ENCODE assay signal across 16 cellular contexts in the genomic region with DNA sequence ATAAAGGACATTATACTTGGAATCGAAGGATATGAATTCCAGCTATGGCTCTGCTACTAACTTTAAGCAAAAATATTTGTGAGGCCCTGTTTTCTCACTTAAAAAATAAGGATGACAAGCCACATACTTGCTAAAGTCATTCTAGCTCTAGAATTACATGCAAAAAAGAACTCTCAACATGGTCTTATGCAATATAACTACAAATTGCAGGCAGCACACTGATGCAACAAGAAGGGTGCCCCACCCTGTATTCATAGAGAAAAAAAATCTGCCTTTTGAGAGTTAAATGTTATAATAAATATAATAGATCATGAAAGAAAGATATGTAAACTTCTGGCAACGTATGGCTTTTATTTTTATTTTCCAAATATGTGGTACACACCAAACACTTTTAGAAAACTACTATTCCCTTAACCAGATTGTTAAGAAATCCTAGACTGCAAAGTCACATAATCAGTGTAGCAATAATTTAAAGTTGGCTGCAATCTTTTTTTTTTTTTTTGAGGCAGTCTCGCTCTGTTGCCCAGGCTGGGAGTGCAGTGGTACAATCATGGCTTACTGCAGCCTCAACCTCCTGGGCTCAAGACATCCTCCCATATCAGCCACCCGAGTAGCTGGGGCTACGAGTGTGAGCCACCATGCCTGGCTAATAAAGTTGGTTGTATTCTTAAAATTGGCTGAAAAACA. TPM values are rescaled to one million over a fixed set of nuclear protein-coding genes. Genes with fewer than 3 reads are reported as not detected.
DNase-seq lines count a peak whose midpoint lies in the region; ATAC-seq and TF ChIP-seq lines count a peak whose summit lies in the region.
"Had no signal": no experiment of that assay in that cellular context is flagged by ENCODE, and none has a peak within 500 bp of the region (broad histone marks: within the 10 kb centered on the region; RNA-seq: fewer than 3 reads in every experiment).

No MANE protein-coding gene starts in this region.

- no peak for TF ChIP-seq CTCF in WTC11 (IDR thresholded peaks at IDR 0.05)
- TF ChIP-seq CTCF in left lung (IDR thresholded peaks at IDR 0.05), result no peak

- intact Hi-C loops in left lung (cut with DNase I), result no loop called here
- intact Hi-C loops in activated T-helper 1 cell treated with anti-CD3 and anti-CD28 coated beads, Interleukin-12 subunit alpha, Interleukin-12 subunit beta, Interleukin-2, Interleukin-4 antibody, amounts not matched to agents 30 ng/mL and 10 ng/mL and 1 ng/mL, durations not matched to agents 14 hours and 24 hours and 36 hours (cut with micrococcal nuclease), result no loop called here

- H3K79me2 ChIP-seq in ACC112 (ENCODE audit: control insufficient read depth, insufficient read depth, low read length, unreplicated experiment), result no peaks in the 10 kb centered on the region

- no peaks in the 10 kb centered on the region for H3K27me3 ChIP-seq in ACC112 (ENCODE audit: insufficient read depth, low read length)
- no peaks in the 10 kb centered on the region for H3K27me3 ChIP-seq in left lung
- H3K27me3 ChIP-seq: BLaER1, esophagus squamous epithelium had no signal

- H3K4me1 ChIP-seq in ACC112 (ENCODE audit: control insufficient read depth, insufficient read depth, low read length, unreplicated experiment) (no peaks in the 10 kb centered on the region), left lung (peaks cover 0 to 17% of the 10 kb centered on the region in 2 donors)
- H3K4me1 ChIP-seq: BLaER1, esophagus squamous epithelium had no signal

- H3K36me3 ChIP-seq in ACC112 (ENCODE audit: insufficient read depth, low read length) (0 out of 2 replicates have a peak, but pooled peaks cover 3% of the 10 kb centered on the region), left lung (peaks cover 0 to 37% of the 10 kb centered on the region in 2 donors)

- H3K27ac ChIP-seq in ACC112 (ENCODE audit: low read depth, low read length) (peak overlapping the region; percentile 28), left lung (peak overlapping the region in 1 of 2 donors; percentile 85)
- H3K27ac ChIP-seq: BLaER1, esophagus squamous epithelium had no signal

- no peaks in the 10 kb centered on the region for H3K4me1 Mint-ChIP-seq in WTC11
- no peaks in the 10 kb centered on the region for H3K4me1 Mint-ChIP-seq in activated T-helper 1 cell treated with anti-CD3 and anti-CD28 coated beads, Interleukin-12 subunit alpha, Interleukin-12 subunit beta, Interleukin-2, Interleukin-4 antibody, amounts not matched to agents 30 ng/mL and 10 ng/mL and 1 ng/mL, durations not matched to agents 14 hours and 24 hours and 36 hours (ENCODE audit: low read depth)
- H3K4me1 Mint-ChIP-seq: brain; stimulated activated naive CD8-positive, alpha-beta T cell treated with anti-CD3 and anti-CD28 coated beads, Interleukin-15, amount 100 ng/mL, for 72 hours had no signal

- H3K27ac Mint-ChIP-seq in WTC11, result no peak overlapping the region
- H3K27ac Mint-ChIP-seq in activated T-helper 1 cell treated with anti-CD3 and anti-CD28 coated beads, Interleukin-12 subunit alpha, Interleukin-12 subunit beta, Interleukin-2, Interleukin-4 antibody, amounts not matched to agents 30 ng/mL and 10 ng/mL and 1 ng/mL, durations not matched to agents 14 hours and 24 hours and 36 hours, result no peak overlapping the region
- H3K27ac Mint-ChIP-seq: activated T-cell treated with anti-CD3 and anti-CD28 coated beads, Interleukin-2, amount 50 U/mL, for 24 hours; stimulated activated naive CD8-positive, alpha-beta T cell treated with anti-CD3 and anti-CD28 coated beads, Interleukin-15, amount 100 ng/mL, for 72 hours had no signal

- CTCF ChIA-PET in WTC11 (lab: Charles Lee), result no interaction called here

- H3K4me3 ChIP-seq in ACC112 (ENCODE audit: low read depth, low read length), result no peak overlapping the region
- no peak overlapping the region for H3K4me3 ChIP-seq in left lung
- H3K4me3 ChIP-seq: BLaER1, esophagus squamous epithelium had no signal

- ATAC-seq in WTC11 (no peak), left lung (peak; percentile 52), GM18870 (IDR thresholded peaks at IDR 0.05; ENCODE audit: unreplicated experiment) (no peak), HG02870 (IDR thresholded peaks at IDR 0.05; ENCODE audit: unreplicated experiment) (no peak)
- ATAC-seq: stimulated activated naive CD8-positive, alpha-beta T cell treated with anti-CD3 and anti-CD28 coated beads, Interleukin-15, amount 100 ng/mL, for 72 hours had no signal

- peaks cover 12% of the 10 kb centered on the region; the same call in 1 of the 2 replicates for H3K36me3 Mint-ChIP-seq in WTC11
- H3K36me3 Mint-ChIP-seq in activated T-helper 1 cell treated with anti-CD3 and anti-CD28 coated beads, Interleukin-12 subunit alpha, Interleukin-12 subunit beta, Interleukin-2, Interleukin-4 antibody, amounts not matched to agents 30 ng/mL and 10 ng/mL and 1 ng/mL, durations not matched to agents 14 hours and 24 hours and 36 hours (ENCODE audit: low read depth), result no peaks in the 10 kb centered on the region

- DNase-seq in HuH-7.5 (ENCODE audit: low spot score) (peak; percentile 12), WTC11 (ENCODE audit: low spot score) (no peak), left lung (no peak)
- no peak for DNase-seq in activated CD4-positive, alpha-beta T cell treated with anti-CD3 and anti-CD28 coated beads, Interleukin-2, amount 50 U/mL, for 1 hour
- no peak for DNase-seq in activated T-helper 1 cell treated with anti-CD3 and anti-CD28 coated beads, Interleukin-12 subunit alpha, Interleukin-12 subunit beta, Interleukin-2, Interleukin-4 antibody, amounts not matched to agents 30 ng/mL and 10 ng/mL and 1 ng/mL, durations not matched to agents 14 hours and 24 hours and 36 hours (ENCODE audit: low spot score)
- DNase-seq: activated T-cell treated with anti-CD3 and anti-CD28 coated beads, Interleukin-2, amount 50 U/mL, for 24 hours; esophagus squamous epithelium; Karpas-422; kidney; RPMI8226; stimulated activated naive CD8-positive, alpha-beta T cell treated with anti-CD3 and anti-CD28 coated beads, Interleukin-15, amount 100 ng/mL, for 72 hours had no signal

- no peak overlapping the region for H3K4me3 Mint-ChIP-seq in WTC11
- no peak overlapping the region for H3K4me3 Mint-ChIP-seq in activated T-helper 1 cell treated with anti-CD3 and anti-CD28 coated beads, Interleukin-12 subunit alpha, Interleukin-12 subunit beta, Interleukin-2, Interleukin-4 antibody, amounts not matched to agents 30 ng/mL and 10 ng/mL and 1 ng/mL, durations not matched to agents 14 hours and 24 hours and 36 hours
- H3K4me3 Mint-ChIP-seq: activated T-cell treated with anti-CD3 and anti-CD28 coated beads, Interleukin-2, amount 50 U/mL, for 24 hours; brain; stimulated activated naive CD8-positive, alpha-beta T cell treated with anti-CD3 and anti-CD28 coated beads, Interleukin-15, amount 100 ng/mL, for 72 hours had no signal

- H3K9me3 Mint-ChIP-seq in WTC11, result no peaks in the 10 kb centered on the region
- H3K9me3 Mint-ChIP-seq in activated T-helper 1 cell treated with anti-CD3 and anti-CD28 coated beads, Interleukin-12 subunit alpha, Interleukin-12 subunit beta, Interleukin-2, Interleukin-4 antibody, amounts not matched to agents 30 ng/mL and 10 ng/mL and 1 ng/mL, durations not matched to agents 14 hours and 24 hours and 36 hours, result no peaks in the 10 kb centered on the region
- H3K9me3 Mint-ChIP-seq: activated T-cell treated with anti-CD3 and anti-CD28 coated beads, Interleukin-2, amount 50 U/mL, for 24 hours; brain; stimulated activated naive CD8-positive, alpha-beta T cell treated with anti-CD3 and anti-CD28 coated beads, Interleukin-15, amount 100 ng/mL, for 72 hours had no signal

- no peak overlapping the region for H2AFZ ChIP-seq in ACC112 (ENCODE audit: low read length, unreplicated experiment)

- POLR2A ChIA-PET in WTC11 (lab: Charles Lee), result no interaction called here

- no peaks in the 10 kb centered on the region for H3K9me3 ChIP-seq in left lung
- H3K9me3 ChIP-seq: BLaER1, esophagus squamous epithelium had no signal

- no peaks in the 10 kb centered on the region for H3K27me3 Mint-ChIP-seq in WTC11 (ENCODE audit: low read depth)
- no peaks in the 10 kb centered on the region for H3K27me3 Mint-ChIP-seq in activated T-helper 1 cell treated with anti-CD3 and anti-CD28 coated beads, Interleukin-12 subunit alpha, Interleukin-12 subunit beta, Interleukin-2, Interleukin-4 antibody, amounts not matched to agents 30 ng/mL and 10 ng/mL and 1 ng/mL, durations not matched to agents 14 hours and 24 hours and 36 hours (ENCODE audit: insufficient read depth)
- H3K27me3 Mint-ChIP-seq: activated T-cell treated with anti-CD3 and anti-CD28 coated beads, Interleukin-2, amount 50 U/mL, for 24 hours; brain; stimulated activated naive CD8-positive, alpha-beta T cell treated with anti-CD3 and anti-CD28 coated beads, Interleukin-15, amount 100 ng/mL, for 72 hours had no signal

TF ChIP-seq in WTC11, 78 proteins besides CTCF, POLR2A, EP300 and RAD21:
- peak; percentile 91 for TF ChIP-seq GABPB1 (CRISPR knock-in tag; IDR thresholded peaks at IDR 0.05)
- TF ChIP-seq ZNF138 (CRISPR knock-in tag; conservative IDR thresholded peaks at IDR 0.05), result no peak

RNA-seq across cellular contexts. Expression of gene WDSUB1, which starts 40.2 kb away (rescaled TPM):
- total RNA-seq in WTC11 (2021) (5.8 to 11.2 TPM (median 8.5 TPM) in 3 replicates), left lung (10 to 100 TPM; 11.3 to 13.4 TPM)
- total RNA-seq in activated T-helper 1 cell treated with anti-CD3 and anti-CD28 coated beads, Interleukin-12 subunit alpha, Interleukin-12 subunit beta, Interleukin-2, Interleukin-4 antibody, amounts not matched to agents 30 ng/mL and 10 ng/mL and 1 ng/mL, durations not matched to agents 14 hours and 24 hours and 36 hours, result 4.1 and 5.7 TPM in 2 replicates
